8 cellular contexts compared by ENCODE assay signal in genomic region chr6:157756708-157757429, GRCh38.
DNase-seq lines count a peak whose midpoint lies in the region; ATAC-seq and TF ChIP-seq lines count a peak whose summit lies in the region.

No MANE protein-coding gene starts in this region.

- H2BK15ac ChIP-seq in IMR-90 (ENCODE audit: low read depth, low read length), result peak overlapping the region; percentile 25; the same call in 1 of the 3 replicates

- H3K4me3 ChIP-seq in IMR-90 (ENCODE audit: insufficient read depth, low read depth, low read length) (no peak overlapping the region), OCI-LY3 (ENCODE audit: low read length) (peak overlapping the region; percentile 47; the same call in 1 of the 2 replicates)

- peak overlapping the region; percentile 69 for H3K14ac ChIP-seq in IMR-90 (replicated peaks; ENCODE audit: low read depth, low read length)

- dilution Hi-C loops in IMR-90 (cut with HindIII; ENCODE audit: low sequenced_read_pairs, unreplicated experiment), result no loop called here

- H3K27ac Mint-ChIP-seq in naive B cell, result peak overlapping the region in 5 of 6 donors; percentile 11 to 91 (median 47)

- H3K27me3 ChIP-seq in IMR-90 (ENCODE audit: control insufficient read depth, insufficient read depth, low read length) (no peaks in the 10 kb centered on the region; the same call in 1 of the 2 replicates), OCI-LY3 (ENCODE audit: low read depth, low read length) (peaks cover 82% of the 10 kb centered on the region)

- H3K18ac ChIP-seq in IMR-90 (ENCODE audit: low read depth, low read length), result 0 out of 2 replicates have a peak overlapping the region, but pooled peaks have one; percentile 13

- peak overlapping the region; percentile 3; the same call in 1 of the 2 replicates for H3K4ac ChIP-seq in IMR-90 (ENCODE audit: low read depth, low read length)

- peaks cover 3% of the 10 kb centered on the region; the same call in 1 of the 2 replicates for H4K20me1 ChIP-seq in IMR-90 (ENCODE audit: insufficient read depth, low read length)
- H4K20me1 ChIP-seq in OCI-LY3 (ENCODE audit: insufficient read depth, low read length), result peaks cover 3% of the 10 kb centered on the region; the same call in 1 of the 2 replicates

- H3K9me3 Mint-ChIP-seq in naive B cell, result no peaks in the 10 kb centered on the region

- no peak overlapping the region for H3K23ac ChIP-seq in IMR-90 (ENCODE audit: low read depth, low read length)

- H2AK9ac ChIP-seq in IMR-90 (replicated peaks; ENCODE audit: low read depth, low read length, poor library complexity), result peak overlapping the region; percentile 61

- peak overlapping the region; percentile 15; the same call in 1 of the 2 replicates for H2BK20ac ChIP-seq in IMR-90 (ENCODE audit: low read depth, low read length)

- H2BK120ac ChIP-seq in IMR-90 (ENCODE audit: low read depth, low read length), result peak overlapping the region; percentile 57; the same call in 1 of the 2 replicates

- H3K4me1 Mint-ChIP-seq in naive B cell, result peaks cover 41 to 59% (median 50%) of the 10 kb centered on the region in 3 donors

- CTCF ChIA-PET in IMR-90 (lab: Yijun Ruan, JAX), result interaction anchor here (0.5 to 3.6 kb wide), 18 partner anchors 9 to 520 kb away, joined by 3 to 25 read pairs (median 3); no protein-coding TSS in a partner anchor

- POLR2A ChIA-PET in IMR-90 (lab: Charles Lee; ENCODE audit: unreplicated experiment), result no interaction called here

- no peaks in the 10 kb centered on the region for H3K36me3 Mint-ChIP-seq in naive B cell

- no peaks in the 10 kb centered on the region for H3K79me2 ChIP-seq in OCI-LY3 (ENCODE audit: low read length)

- no TSS peak for BruUV-seq in IMR-90 (replicated peaks; lab: Mats Ljungman, UMichigan)

- TF ChIP-seq POLR2A in IMR-90 (IDR thresholded peaks at IDR 0.05; ENCODE audit: low read depth, low read length), result no peak

- ATAC-seq in IMR-90 (ENCODE audit: low read depth), result peak; percentile 83
- peak; percentile 75 for ATAC-seq in esophagus mucosa
- peak; percentile 84 to 89 for ATAC-seq in naive B cell (ENCODE audit: low read depth in 2 of 2)
- ATAC-seq in GM18520 (IDR thresholded peaks at IDR 0.05; ENCODE audit: unreplicated experiment), result no peak

- peak; percentile 84 for DNase-seq in EH (ENCODE audit: low read depth)
- DNase-seq in IMR-90, result peak; percentile 73
- DNase-seq in activated T-cell treated with anti-CD3 and anti-CD28 coated beads for 48 hours (ENCODE audit: low read depth), result peak; percentile 71
- DNase-seq in naive B cell, result peak; percentile 79
- DNase-seq in stimulated activated CD8-positive, alpha-beta memory T cell treated with anti-CD3 and anti-CD28 coated beads, Interleukin-7, amount 100 ng/mL, for 48 hours (ENCODE audit: extremely low read depth in 1 of 2, low read depth in 1 of 2), result peak; percentile 44 to 64

- 0 out of 4 replicates have a peak, but pooled peaks cover 0 to 7% of the 10 kb centered on the region in 2 experiments for H3K79me1 ChIP-seq in IMR-90 (ENCODE audit: low read depth in 1 of 2, low read length in 2 of 2)

- peaks cover 19% of the 10 kb centered on the region for H3K9me1 ChIP-seq in IMR-90 (ENCODE audit: insufficient read depth, low read length)

- peak overlapping the region; percentile 24; the same call in 1 of the 2 replicates for H4K5ac ChIP-seq in IMR-90 (ENCODE audit: low read depth, low read length)

- peak overlapping the region; percentile 40; the same call in 1 of the 2 replicates for H3K27ac ChIP-seq in IMR-90 (ENCODE audit: insufficient read depth, low read length)
- H3K27ac ChIP-seq in OCI-LY3 (ENCODE audit: low read length), result no peak overlapping the region

- TF ChIP-seq CTCF in IMR-90 (conservative IDR thresholded peaks at IDR 0.05; ENCODE audit: low read depth, low read length) (peak; percentile 92), OCI-LY3 (IDR thresholded peaks at IDR 0.05; ENCODE audit: low read depth, low read length) (peak; percentile 71)

- peaks cover 18% of the 10 kb centered on the region for H3K4me1 ChIP-seq in IMR-90 (ENCODE audit: control insufficient read depth, insufficient read depth, low read length)
- peaks cover 28% of the 10 kb centered on the region for H3K4me1 ChIP-seq in OCI-LY3 (ENCODE audit: low read length)

- H3K4me3 Mint-ChIP-seq in naive B cell, result peak overlapping the region in 7 of 8 donors; percentile 15 to 81 (median 47)

- H2AFZ ChIP-seq in IMR-90 (replicated peaks; ENCODE audit: low read length, poor library complexity) (peak overlapping the region; percentile 85), OCI-LY3 (ENCODE audit: low read depth, low read length) (no peak overlapping the region)

- no peak overlapping the region for H4K91ac ChIP-seq in IMR-90 (ENCODE audit: insufficient read depth, low read depth, low read length)

- no peaks in the 10 kb centered on the region for H3K36me3 ChIP-seq in IMR-90 (ENCODE audit: control insufficient read depth, insufficient read depth, low read length)
- no peaks in the 10 kb centered on the region for H3K36me3 ChIP-seq in OCI-LY3 (replicated peaks; ENCODE audit: low read depth, low read length)

- H3K9ac ChIP-seq in IMR-90 (ENCODE audit: low read depth, low read length) (0 out of 2 replicates have a peak overlapping the region, but pooled peaks have one; percentile 19), OCI-LY3 (ENCODE audit: low read length) (no peak overlapping the region)

- no peak overlapping the region; the same call in 1 of the 2 replicates for H3K56ac ChIP-seq in IMR-90 (ENCODE audit: extremely low read depth, insufficient read depth, low read length)

- peak overlapping the region; percentile 36; the same call in 1 of the 2 replicates for H2AK5ac ChIP-seq in IMR-90 (ENCODE audit: low read depth, low read length)

- H4K8ac ChIP-seq in IMR-90 (ENCODE audit: low read depth in 2 of 2, low read length in 2 of 2), result peak overlapping the region in 1 of 2 experiments; percentile 78; a peak in 2 of 4 replicates

- H2BK5ac ChIP-seq in IMR-90 (ENCODE audit: low read depth, low read length, poor library complexity, severe bottlenecking), result no peak overlapping the region

- H3K9me3 ChIP-seq in IMR-90 (ENCODE audit: control insufficient read depth, insufficient read depth, low read length) (no peaks in the 10 kb centered on the region; the same call in 1 of the 2 replicates), OCI-LY3 (ENCODE audit: insufficient read depth, low read length) (0 out of 2 replicates have a peak, but pooled peaks cover 3% of the 10 kb centered on the region)

- peaks cover 0 to 13% (median 0%) of the 10 kb centered on the region in 3 donors for H3K27me3 Mint-ChIP-seq in naive B cell

- 11% methylated on average over 7 of the region's 19 CpGs; no CpG with 5 or more reads in 1 of the 2 experiments for WGBS in IMR-90 (ENCODE audit: extremely low coverage in 2 of 2, insufficient read length in 1 of 2), 2 experiments

- TF ChIP-seq RAD21 in IMR-90 (IDR thresholded peaks at IDR 0.05; ENCODE audit: low read length), result peak; percentile 92

- in situ Hi-C loops in IMR-90 (cut with MboI; ENCODE audit: low sequenced_read_pairs), result loop anchor here (5.0 kb wide), 3 partner anchors 65 to 315 kb away; partner anchors contain the start of gene SNX9

- H3K4me2 ChIP-seq in IMR-90 (ENCODE audit: low read depth, low read length) (peak overlapping the region; percentile 54), OCI-LY3 (ENCODE audit: low read length) (peak overlapping the region; percentile 83)

- intact Hi-C loops in IMR-90 (cut with micrococcal nuclease), result loop anchor here (1.0 to 10.0 kb wide), 5 partner anchors 66 to 442 kb away; partner anchors contain the start of gene SNX9

TF ChIP-seq in IMR-90, 13 proteins besides CTCF, POLR2A, EP300 and RAD21:
- TF ChIP-seq CEBPB (IDR thresholded peaks at IDR 0.05; ENCODE audit: low read depth, low read length) (no peak), SMC3 (IDR thresholded peaks at IDR 0.05; ENCODE audit: low read depth, low read length) (peak; percentile 93), RFX5 (IDR thresholded peaks at IDR 0.05; ENCODE audit: low read depth, low read length) (no peak), NFE2L2 (IDR thresholded peaks at IDR 0.05; ENCODE audit: low read depth, low read length) (no peak), MAZ (IDR thresholded peaks at IDR 0.05; ENCODE audit: borderline replicate concordance, low read depth, low read length) (0 out of 2 replicates have a peak, but pooled peaks have one; percentile 35)
TF ChIP-seq in IMR-90: peak in this region for 2.
